8 cellular contexts compared by ENCODE assay signal in genomic region chr17:14933676-14934075, GRCh38.
"Had no signal": no experiment of that assay in that cellular context is flagged by ENCODE, and none has a peak within 500 bp of the region (broad histone marks: within the 10 kb centered on the region; RNA-seq: fewer than 3 reads in every experiment).

No MANE protein-coding gene starts in this region.

- H3K4me3 ChIP-seq: GM12878 had no signal

- DNase-seq: GDM1, GF-D8 had no signal

- FAIRE-seq: G401.6, GM12878, GM12891, GM12892, GM18507, GM19239 had no signal
